In the genomic region with DNA sequence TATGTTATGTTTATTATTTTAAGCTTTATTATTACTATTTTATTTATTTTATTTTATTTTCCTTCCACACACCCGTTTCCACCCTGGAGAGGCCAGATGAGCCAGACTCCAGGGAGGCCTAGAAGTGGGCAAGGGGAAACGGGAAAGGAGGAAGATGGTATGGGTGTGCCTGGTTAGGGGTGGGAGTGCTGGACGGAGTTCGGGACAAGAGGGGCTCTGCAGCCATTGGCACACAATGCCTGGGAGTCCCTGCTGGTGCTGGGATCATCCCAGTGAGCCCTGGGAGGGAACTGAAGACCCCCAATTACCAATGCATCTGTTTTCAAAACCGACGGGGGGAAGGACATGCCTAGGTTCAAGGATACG, we compare ENCODE assay signal across 8 cellular contexts. TPM values are rescaled to one million over a fixed set of nuclear protein-coding genes. Genes with fewer than 3 reads are reported as not detected.
DNase-seq lines count a peak whose midpoint lies in the region; ATAC-seq and TF ChIP-seq lines count a peak whose summit lies in the region.

No MANE protein-coding gene starts in this region.

- H3K79me2 ChIP-seq in DOHH2 (ENCODE audit: control insufficient read depth, low read length) (no peaks in the 10 kb centered on the region), PC-3 (ENCODE audit: low read length) (no peaks in the 10 kb centered on the region)

- BruUV-seq in PC-3 (replicated peaks; lab: Mats Ljungman, UMichigan), result TSS peak; percentile 95

- H3K27me3 Mint-ChIP-seq in progenitor cell of endocrine pancreas, result peaks cover 48% of the 10 kb centered on the region

- no peak overlapping the region for H3K27ac Mint-ChIP-seq in progenitor cell of endocrine pancreas

- CTCF ChIA-PET in PC-3 (lab: Charles Lee), result no interaction called here

- intact Hi-C loops in PC-3 (cut with micrococcal nuclease), result loop anchor here (10.0 kb wide), 1 partner anchor 141 kb away; no protein-coding TSS in a partner anchor

- no peak overlapping the region for H3K27ac ChIP-seq in DOHH2 (ENCODE audit: low read depth, low read length)
- no peak overlapping the region for H3K27ac ChIP-seq in PC-3 (ENCODE audit: low read length)
- peak overlapping the region; percentile 54 to 65 for H3K27ac ChIP-seq in esophagus (ENCODE audit: low read depth in 2 of 2, low read length in 1 of 2)

- H3K4me1 Mint-ChIP-seq in progenitor cell of endocrine pancreas (ENCODE audit: low read depth), result peaks cover 14% of the 10 kb centered on the region

- ATAC-seq in PC-3 (no peak), GM18873 (IDR thresholded peaks at IDR 0.05; ENCODE audit: low FRiP score, unreplicated experiment) (no peak)

- H3K9me3 ChIP-seq in DOHH2 (ENCODE audit: control insufficient read depth, insufficient read depth, low read length), result no peaks in the 10 kb centered on the region
- no peaks in the 10 kb centered on the region for H3K9me3 ChIP-seq in PC-3 (ENCODE audit: low read length)
- no peaks in the 10 kb centered on the region for H3K9me3 ChIP-seq in esophagus (ENCODE audit: control insufficient read depth in 2 of 2, insufficient read depth in 1 of 2, low read depth in 1 of 2, low read length in 1 of 2)

- 41 to 57% methylated on average over 7 of the region's 7 CpGs for WGBS in esophagus, 2 donors

- no peak for DNase-seq in PC-3
- DNase-seq in progenitor cell of endocrine pancreas (ENCODE audit: low spot score, unreplicated experiment), result no peak
- no peak for DNase-seq in GOT3 (lab: John Stamatoyannopoulos, UW)
- no peak for DNase-seq in DMS 273 treated with DMSO at 0.1 percent for 48 hours (lab: John Stamatoyannopoulos, UW)
- DNase-seq in NCI-H82 treated with DMSO at 0.1 percent for 48 hours (lab: John Stamatoyannopoulos, UW; ENCODE audit: unreplicated experiment), result no peak

- H3K4me3 ChIP-seq in DOHH2 (ENCODE audit: low read length) (0 out of 2 replicates have a peak overlapping the region, but pooled peaks have one; percentile 30), PC-3 (ENCODE audit: low read length) (peak overlapping the region; percentile 82), esophagus (ENCODE audit: low read depth in 1 of 2, low read length in 2 of 2) (peak overlapping the region; percentile 64 to 71)

- H3K9me2 ChIP-seq in DOHH2 (replicated peaks; ENCODE audit: control insufficient read depth, low read length), result no peaks in the 10 kb centered on the region
- H3K9me2 ChIP-seq in PC-3 (replicated peaks; ENCODE audit: low read length), result no peaks in the 10 kb centered on the region

- POLR2A ChIA-PET in PC-3 (lab: Charles Lee; ENCODE audit: unreplicated experiment), result interaction anchor here (1.0 kb wide), 1 partner anchor 143 kb away, joined by 3 read pairs; no protein-coding TSS in a partner anchor

- no peaks in the 10 kb centered on the region for H3K9me3 Mint-ChIP-seq in progenitor cell of endocrine pancreas (ENCODE audit: low read depth)

- H3K4me2 ChIP-seq in DOHH2 (ENCODE audit: low read length), result peak overlapping the region; percentile 33; the same call in 1 of the 2 replicates
- H3K4me2 ChIP-seq in PC-3 (ENCODE audit: low read length), result peak overlapping the region; percentile 96

- H3K4me3 Mint-ChIP-seq in progenitor cell of endocrine pancreas (ENCODE audit: low read depth), result peak overlapping the region; percentile 64

- peak overlapping the region; percentile 73 for H3K9ac ChIP-seq in PC-3 (ENCODE audit: low read length)

- H3F3A ChIP-seq in DOHH2 (ENCODE audit: control insufficient read depth, insufficient read depth) (no peaks in the 10 kb centered on the region), PC-3 (ENCODE audit: low read length, unreplicated experiment) (no peaks in the 10 kb centered on the region)

- TF ChIP-seq CTCF in DOHH2 (IDR thresholded peaks at IDR 0.05; ENCODE audit: low read depth, low read length, poor library complexity, severe bottlenecking) (no peak), PC-3 (conservative IDR thresholded peaks at IDR 0.05; ENCODE audit: low read depth, low read length) (no peak), progenitor cell of endocrine pancreas (IDR thresholded peaks at IDR 0.05; ENCODE audit: unreplicated experiment) (no peak)

- no peaks in the 10 kb centered on the region for H4K20me1 ChIP-seq in DOHH2 (ENCODE audit: control insufficient read depth, insufficient read depth, low read depth, low read length)
- H4K20me1 ChIP-seq in PC-3 (ENCODE audit: low read length), result no peaks in the 10 kb centered on the region

- H3K27me3 ChIP-seq in DOHH2 (ENCODE audit: control insufficient read depth, low read length), result peaks cover 28% of the 10 kb centered on the region
- no peaks in the 10 kb centered on the region for H3K27me3 ChIP-seq in PC-3 (ENCODE audit: low read length)
- H3K27me3 ChIP-seq in esophagus (ENCODE audit: control insufficient read depth in 1 of 2, insufficient read depth in 2 of 2, low read length in 2 of 2), result no peaks in the 10 kb centered on the region

- H2AFZ ChIP-seq in PC-3 (ENCODE audit: low read length), result peak overlapping the region; percentile 96

- H3K36me3 ChIP-seq in DOHH2 (ENCODE audit: control insufficient read depth, low read length), result no peaks in the 10 kb centered on the region
- H3K36me3 ChIP-seq in PC-3 (ENCODE audit: low read depth, low read length), result no peaks in the 10 kb centered on the region
- H3K36me3 ChIP-seq in esophagus (ENCODE audit: control insufficient read depth in 2 of 2, insufficient read depth in 2 of 2, low read length in 1 of 2), result no peaks in the 10 kb centered on the region

- H3K4me1 ChIP-seq in DOHH2 (ENCODE audit: control insufficient read depth, low read length) (peaks cover 2% of the 10 kb centered on the region), PC-3 (ENCODE audit: insufficient read depth, low read length) (peaks cover 4% of the 10 kb centered on the region), esophagus (ENCODE audit: control insufficient read depth in 2 of 2, insufficient read depth in 2 of 2, low read length in 1 of 2) (peaks cover 2 to 7% of the 10 kb centered on the region in 2 donors)

- H3K36me3 Mint-ChIP-seq in progenitor cell of endocrine pancreas (ENCODE audit: insufficient read depth), result no peaks in the 10 kb centered on the region

RNA-seq across cellular contexts. Expression of gene MX1, which starts 0.5 kb away (rescaled TPM):
- total RNA-seq in PC-3 (2014; rRNA removed) (12.6 and 22.0 TPM in 2 replicates), progenitor cell of endocrine pancreas (2.1 and 2.6 TPM in 2 replicates)
- 10 to 100 TPM; 17.3 to 25.4 TPM for polyA plus RNA-seq in esophagus

Comparison
In these comparisons a context has a peak if more than half of its experiments do, and no peak if none do; other contexts are left out.
1. H3K27ac ChIP-seq: peak in esophagus (2 of 2); none in DOHH2 (single experiment) and PC-3 (single experiment).
2. H3K4me3 ChIP-seq: peak in every context shown above with its lines; median percentile 82 in PC-3; 68 in esophagus; 30 in DOHH2.